Comparison of ENCODE assay signal across 8 cellular contexts in the genomic region with DNA sequence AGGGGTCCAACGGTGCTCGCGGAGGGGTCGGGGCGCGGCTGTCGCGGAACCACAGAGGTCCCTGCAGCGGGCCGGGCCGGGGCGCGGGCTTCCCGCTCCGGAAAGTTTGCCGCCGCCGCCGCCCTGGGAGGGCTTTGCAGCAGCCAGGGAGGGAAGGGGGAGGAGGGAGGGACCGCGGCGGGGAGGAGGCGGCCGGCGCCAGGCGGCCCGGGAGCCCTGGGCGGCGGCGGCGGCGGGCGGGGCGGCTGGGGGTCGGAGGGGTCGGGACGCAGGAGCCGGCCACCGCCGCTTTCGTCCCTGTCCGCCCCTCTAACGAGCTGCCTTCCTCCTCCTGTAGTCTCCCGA. TPM values are rescaled to one million over a fixed set of nuclear protein-coding genes. Genes with fewer than 3 reads are reported as not detected.
DNase-seq lines count a peak whose midpoint lies in the region; ATAC-seq, FAIRE-seq and TF ChIP-seq lines count a peak whose summit lies in the region.

No MANE protein-coding gene starts in this region.

- peaks cover 37% of the 10 kb centered on the region for H3K27me3 ChIP-seq in CD4-positive, alpha-beta T cell (ENCODE audit: control insufficient read depth, insufficient read depth, low read length)
- H3K27me3 ChIP-seq in small intestine (ENCODE audit: control insufficient read depth in 2 of 2, insufficient read depth in 2 of 2, low read length in 2 of 2) = peaks cover 2 to 6% of the 10 kb centered on the region in 2 donors

- H3K4me1 ChIP-seq in small intestine (ENCODE audit: control insufficient read depth in 2 of 2, insufficient read depth in 1 of 2, low read depth in 1 of 2, low read length in 1 of 2) = peaks cover 0 to 8% of the 10 kb centered on the region in 2 donors

- no peaks in the 10 kb centered on the region for H3K9me3 ChIP-seq in CD4-positive, alpha-beta T cell (ENCODE audit: control insufficient read depth, low read length)
- no peaks in the 10 kb centered on the region for H3K9me3 ChIP-seq in small intestine (ENCODE audit: control insufficient read depth, low read depth)

- H3K36me3 Mint-ChIP-seq in CD4-positive, alpha-beta T cell (ENCODE audit: low read depth) = no peaks in the 10 kb centered on the region
- no peaks in the 10 kb centered on the region for H3K36me3 Mint-ChIP-seq in activated CD4-positive, alpha-beta memory T cell treated with anti-CD3 and anti-CD28 coated beads for 36 hours
- H3K36me3 Mint-ChIP-seq in osteocyte (ENCODE audit: unreplicated experiment) = no peaks in the 10 kb centered on the region

- WGBS in small intestine, 3 donors = 0 to 1% (median 0%) methylated on average over 3 to 44 of the region's 44 CpGs

- no peak overlapping the region for H3K4me3 Mint-ChIP-seq in CD4-positive, alpha-beta T cell
- no peak overlapping the region for H3K4me3 Mint-ChIP-seq in activated CD4-positive, alpha-beta memory T cell treated with anti-CD3 and anti-CD28 coated beads for 36 hours
- H3K4me3 Mint-ChIP-seq in osteocyte (ENCODE audit: unreplicated experiment) = no peak overlapping the region

- POLR2A ChIA-PET in CD4-positive, alpha-beta T cell (lab: Charles Lee) = interaction anchor here (1.0 kb wide), 1 partner anchor 81 kb away, joined by 3 read pairs; the partner anchor contains the start of gene SLBP
- POLR2A ChIA-PET in activated CD4-positive, alpha-beta memory T cell treated with anti-CD3 and anti-CD28 coated beads for 36 hours (lab: Charles Lee) = no interaction called here

- FAIRE-seq in small intestine (lab: Jason Lieb, UNC) = no peak

- H3K27ac ChIP-seq in CD4-positive, alpha-beta T cell (ENCODE audit: low read depth, low read length) = no peak overlapping the region
- H3K27ac ChIP-seq in small intestine (ENCODE audit: low read depth in 1 of 2, low read length in 1 of 2) = peak overlapping the region; percentile 64 to 94

- no peaks in the 10 kb centered on the region for H3K9me3 Mint-ChIP-seq in CD4-positive, alpha-beta T cell
- no peaks in the 10 kb centered on the region for H3K9me3 Mint-ChIP-seq in activated CD4-positive, alpha-beta memory T cell treated with anti-CD3 and anti-CD28 coated beads for 36 hours
- H3K9me3 Mint-ChIP-seq in osteocyte (ENCODE audit: unreplicated experiment) = no peaks in the 10 kb centered on the region

- peak overlapping the region; percentile 48 for H3K4me3 ChIP-seq in fibroblast of the aortic adventitia (ENCODE audit: low read depth, low read length)
- peak overlapping the region; percentile 50 to 94 for H3K4me3 ChIP-seq in small intestine (ENCODE audit: low read depth in 1 of 2, low read length in 2 of 2)

- intact Hi-C loops in CD4-positive, alpha-beta T cell (cut with DNase I, micrococcal nuclease) = no loop called here
- intact Hi-C loops in activated CD4-positive, alpha-beta memory T cell treated with anti-CD3 and anti-CD28 coated beads for 36 hours (cut with micrococcal nuclease) = loop anchor here (5.0 kb wide), 1 partner anchor 46 kb away; no protein-coding TSS in a partner anchor

- CTCF ChIA-PET in CD4-positive, alpha-beta T cell (lab: Charles Lee) = no interaction called here
- CTCF ChIA-PET in activated CD4-positive, alpha-beta memory T cell treated with anti-CD3 and anti-CD28 coated beads for 36 hours (lab: Charles Lee) = interaction anchor here (1.3 to 2.5 kb wide), 3 partner anchors 9 to 45 kb away, joined by 3 to 9 read pairs (median 6); no protein-coding TSS in a partner anchor

- no peak for TF ChIP-seq CTCF in CD4-positive, alpha-beta T cell (IDR thresholded peaks at IDR 0.05)
- TF ChIP-seq CTCF in fibroblast of the aortic adventitia (IDR thresholded peaks at IDR 0.05; ENCODE audit: insufficient read depth, low read length) (no peak), osteocyte (IDR thresholded peaks at IDR 0.05) (no peak)

- peak; percentile 59 for ATAC-seq in CD4-positive, alpha-beta T cell (ENCODE audit: poor library complexity)
- peak; percentile 20 for ATAC-seq in HG02852 (IDR thresholded peaks at IDR 0.05; ENCODE audit: unreplicated experiment)
- no peak for ATAC-seq in GM21360 (IDR thresholded peaks at IDR 0.05; ENCODE audit: unreplicated experiment)

- H3K4me1 Mint-ChIP-seq in CD4-positive, alpha-beta T cell (ENCODE audit: low read depth) = no peaks in the 10 kb centered on the region
- H3K4me1 Mint-ChIP-seq in activated CD4-positive, alpha-beta memory T cell treated with anti-CD3 and anti-CD28 coated beads for 36 hours (ENCODE audit: low read depth) = no peaks in the 10 kb centered on the region
- peaks cover 5% of the 10 kb centered on the region for H3K4me1 Mint-ChIP-seq in osteocyte (ENCODE audit: unreplicated experiment)

- H3K36me3 ChIP-seq in small intestine (ENCODE audit: control insufficient read depth in 2 of 2, insufficient read depth in 2 of 2, low read length in 2 of 2) = no peaks in the 10 kb centered on the region

- peak in 7 of 10 experiments; percentile 7 to 47 (median 24) for DNase-seq in CD4-positive, alpha-beta T cell
- peak; percentile 47 for DNase-seq in activated CD4-positive, alpha-beta memory T cell treated with anti-CD3 and anti-CD28 coated beads for 36 hours
- DNase-seq in fibroblast of the aortic adventitia (ENCODE audit: low read depth) = no peak
- peak; percentile 45 for DNase-seq in small intestine
- DNase-seq in osteocyte (ENCODE audit: extremely low spot score, unreplicated experiment) = no peak
- DNase-seq in cerebellar nuclear complex (lab: John Stamatoyannopoulos, UW) = no peak

- H3K27me3 Mint-ChIP-seq in CD4-positive, alpha-beta T cell = peaks cover 25% of the 10 kb centered on the region
- H3K27me3 Mint-ChIP-seq in activated CD4-positive, alpha-beta memory T cell treated with anti-CD3 and anti-CD28 coated beads for 36 hours = peaks cover 13% of the 10 kb centered on the region
- H3K27me3 Mint-ChIP-seq in osteocyte (ENCODE audit: unreplicated experiment) = no peaks in the 10 kb centered on the region

- no peak overlapping the region for H3K27ac Mint-ChIP-seq in CD4-positive, alpha-beta T cell
- H3K27ac Mint-ChIP-seq in activated CD4-positive, alpha-beta memory T cell treated with anti-CD3 and anti-CD28 coated beads for 36 hours = no peak overlapping the region
- H3K27ac Mint-ChIP-seq in osteocyte (ENCODE audit: unreplicated experiment) = no peak overlapping the region

RNA-seq across cellular contexts. Expression of gene FGFR3, which starts 0.4 kb away (rescaled TPM):
- under 1 TPM in 1 of 2 experiments, not detected in 1; 0.33 TPM for total RNA-seq in CD4-positive, alpha-beta T cell
- under 1 TPM; 0.21 to 0.27 TPM for total RNA-seq in activated CD4-positive, alpha-beta memory T cell treated with anti-CD3 and anti-CD28 coated beads for 36 hours
- total RNA-seq in fibroblast of the aortic adventitia (ENCODE audit: low replicate concordance) = 0.33 and 0.45 TPM in 2 replicates
- 10 to 100 TPM; 13.8 to 35.8 (median 35.7) TPM for polyA plus RNA-seq in small intestine
- 6.4 and 6.9 TPM in 2 replicates for total RNA-seq in osteocyte

Comparison
In these comparisons a context has a peak if more than half of its experiments do, and no peak if none do; other contexts are left out.
1. DNase-seq: peak in CD4-positive, alpha-beta T cell (7 of 10), activated CD4-positive, alpha-beta memory T cell treated with anti-CD3 and anti-CD28 coated beads for 36 hours (single experiment) and small intestine (single experiment); none in fibroblast of the aortic adventitia (single experiment), osteocyte (single experiment) and cerebellar nuclear complex (0 of 2).